Comparison of ENCODE assay signal across 8 cellular contexts in the genomic region with DNA sequence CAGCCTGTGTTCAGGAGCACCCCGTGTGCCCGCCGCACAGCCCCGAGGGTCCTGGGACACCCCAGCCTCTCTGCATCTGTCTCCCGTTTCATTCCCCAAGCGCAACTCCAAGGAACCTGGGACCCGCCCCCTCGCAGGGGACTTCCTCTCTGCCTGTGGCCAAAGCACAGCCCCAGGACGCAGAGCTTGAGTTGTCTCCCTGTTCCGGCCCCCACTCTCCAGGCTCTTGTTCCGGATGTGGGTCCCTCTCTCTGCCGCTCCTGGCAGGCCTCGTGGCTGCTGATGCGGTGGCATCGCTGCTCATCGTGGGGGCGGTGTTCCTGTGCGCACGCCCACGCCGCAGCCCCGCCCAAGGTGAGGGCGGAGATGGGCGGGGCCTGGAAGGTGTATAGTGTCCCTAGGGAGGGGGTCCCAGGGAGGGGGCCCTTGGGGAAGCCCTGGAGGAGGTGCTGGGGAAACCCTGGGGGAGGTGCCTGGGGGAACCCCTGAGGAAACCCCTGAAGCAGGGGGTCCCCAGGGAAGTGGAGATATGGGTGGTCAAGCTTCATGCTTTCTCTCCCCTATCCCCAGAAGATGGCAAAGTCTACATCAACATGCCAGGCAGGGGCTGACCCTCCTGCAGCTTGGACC. TPM values are rescaled to one million over a fixed set of nuclear protein-coding genes. Genes with fewer than 3 reads are reported as not detected.
DNase-seq lines count a peak whose midpoint lies in the region; ATAC-seq and TF ChIP-seq lines count a peak whose summit lies in the region.

No MANE protein-coding gene starts in this region.

- peaks cover 58% of the 10 kb centered on the region for H3K4me1 Mint-ChIP-seq in activated T-cell treated with anti-CD3 and anti-CD28 coated beads, Interleukin-2, amount 50 U/mL, for 72 hours (ENCODE audit: low read depth)
- H3K4me1 Mint-ChIP-seq in natural killer cell treated with Interleukin-12 subunit alpha and Interleukin-12 subunit beta and Interleukin-15 and Interleukin-18, amount 100 ng/mL, for 72 hours (ENCODE audit: low read depth in 2 of 2) = peaks cover 50 to 57% of the 10 kb centered on the region in 2 donors
- H3K4me1 Mint-ChIP-seq in stimulated activated naive CD8-positive, alpha-beta T cell treated with anti-CD3 and anti-CD28 coated beads, Interleukin-15, Interleukin-2, amounts not matched to agents 100 ng/mL and 50 ng/mL, for 24 hours (ENCODE audit: low read depth) = peaks cover 65% of the 10 kb centered on the region

- H3K36me3 Mint-ChIP-seq in activated T-cell treated with anti-CD3 and anti-CD28 coated beads, Interleukin-2, amount 50 U/mL, for 72 hours (ENCODE audit: insufficient read depth in 2 of 2) = peaks cover 5 to 6% of the 10 kb centered on the region in 2 donors
- H3K36me3 Mint-ChIP-seq in natural killer cell treated with Interleukin-12 subunit alpha and Interleukin-12 subunit beta and Interleukin-15 and Interleukin-18, amount 100 ng/mL, for 72 hours = no peaks in the 10 kb centered on the region
- H3K36me3 Mint-ChIP-seq in stimulated activated naive CD8-positive, alpha-beta T cell treated with anti-CD3 and anti-CD28 coated beads, Interleukin-15, Interleukin-2, amounts not matched to agents 100 ng/mL and 50 ng/mL, for 24 hours (ENCODE audit: low read depth) = peaks cover 10% of the 10 kb centered on the region

- H3K27ac Mint-ChIP-seq in activated T-cell treated with anti-CD3 and anti-CD28 coated beads, Interleukin-2, amount 50 U/mL, for 72 hours = peak overlapping the region; percentile 95
- peak overlapping the region; percentile 86 to 100 for H3K27ac Mint-ChIP-seq in natural killer cell treated with Interleukin-12 subunit alpha and Interleukin-12 subunit beta and Interleukin-15 and Interleukin-18, amount 100 ng/mL, for 72 hours
- H3K27ac Mint-ChIP-seq in stimulated activated naive CD8-positive, alpha-beta T cell treated with anti-CD3 and anti-CD28 coated beads, Interleukin-15, Interleukin-2, amounts not matched to agents 100 ng/mL and 50 ng/mL, for 24 hours = peak overlapping the region; percentile 87

- ATAC-seq in GM18520 (IDR thresholded peaks at IDR 0.05; ENCODE audit: unreplicated experiment) (peak; percentile 29), HG03354 (IDR thresholded peaks at IDR 0.05; ENCODE audit: poor library complexity, severe bottlenecking, unreplicated experiment) (peak; percentile 45)
- peak; percentile 67 to 73 for ATAC-seq in activated T-cell treated with anti-CD3 and anti-CD28 coated beads, Interleukin-2, amount 50 U/mL, for 72 hours (replicated peaks in 1 of 2)
- ATAC-seq in natural killer cell treated with Interleukin-12 subunit alpha and Interleukin-12 subunit beta and Interleukin-15 and Interleukin-18, amount 100 ng/mL, for 72 hours = peak; percentile 78 to 80

- no peaks in the 10 kb centered on the region for H3K9me3 Mint-ChIP-seq in activated T-cell treated with anti-CD3 and anti-CD28 coated beads, Interleukin-2, amount 50 U/mL, for 72 hours
- no peaks in the 10 kb centered on the region for H3K9me3 Mint-ChIP-seq in natural killer cell treated with Interleukin-12 subunit alpha and Interleukin-12 subunit beta and Interleukin-15 and Interleukin-18, amount 100 ng/mL, for 72 hours
- H3K9me3 Mint-ChIP-seq in stimulated activated naive CD8-positive, alpha-beta T cell treated with anti-CD3 and anti-CD28 coated beads, Interleukin-15, Interleukin-2, amounts not matched to agents 100 ng/mL and 50 ng/mL, for 24 hours = no peaks in the 10 kb centered on the region

- H3K27me3 Mint-ChIP-seq in activated T-cell treated with anti-CD3 and anti-CD28 coated beads, Interleukin-2, amount 50 U/mL, for 72 hours (ENCODE audit: low read depth) = no peaks in the 10 kb centered on the region
- no peaks in the 10 kb centered on the region for H3K27me3 Mint-ChIP-seq in natural killer cell treated with Interleukin-12 subunit alpha and Interleukin-12 subunit beta and Interleukin-15 and Interleukin-18, amount 100 ng/mL, for 72 hours
- no peaks in the 10 kb centered on the region for H3K27me3 Mint-ChIP-seq in stimulated activated naive CD8-positive, alpha-beta T cell treated with anti-CD3 and anti-CD28 coated beads, Interleukin-15, Interleukin-2, amounts not matched to agents 100 ng/mL and 50 ng/mL, for 24 hours

- H3K4me3 Mint-ChIP-seq in activated T-cell treated with anti-CD3 and anti-CD28 coated beads, Interleukin-2, amount 50 U/mL, for 72 hours = peak overlapping the region; percentile 88 to 96
- peak overlapping the region; percentile 94 for H3K4me3 Mint-ChIP-seq in natural killer cell treated with Interleukin-12 subunit alpha and Interleukin-12 subunit beta and Interleukin-15 and Interleukin-18, amount 100 ng/mL, for 72 hours
- H3K4me3 Mint-ChIP-seq in stimulated activated naive CD8-positive, alpha-beta T cell treated with anti-CD3 and anti-CD28 coated beads, Interleukin-15, Interleukin-2, amounts not matched to agents 100 ng/mL and 50 ng/mL, for 24 hours = peak overlapping the region; percentile 87

- peak; percentile 67 for DNase-seq in 8988T
- DNase-seq in activated T-cell treated with anti-CD3 and anti-CD28 coated beads, Interleukin-2, amount 50 U/mL, for 72 hours = peak; percentile 90 to 92
- peak; percentile 59 for DNase-seq in fibroblast of gingiva (ENCODE audit: low read depth)
- DNase-seq in natural killer cell treated with Interleukin-12 subunit alpha and Interleukin-12 subunit beta and Interleukin-15 and Interleukin-18, amount 100 ng/mL, for 72 hours (ENCODE audit: low spot score) = peak; percentile 97

TF ChIP-seq in PFSK-1, 5 proteins besides CTCF, POLR2A, EP300 and RAD21:
- TF ChIP-seq TAF1 (IDR thresholded peaks at IDR 0.05; ENCODE audit: borderline replicate concordance, insufficient read depth, low read length) (no peak), FOXP2 (optimal IDR thresholded peaks at IDR 0.05; ENCODE audit: borderline replicate concordance, extremely low read depth, extremely low read length, insufficient read depth) (peak; percentile 62)

RNA-seq across cellular contexts. Expression of a gene that starts 1.3 kb away (rescaled TPM):
- polyA plus RNA-seq in PFSK-1 (2012; ENCODE audit: insufficient read length, low read depth) = not detected
- 10 to 100 TPM; 56.1 to 71.9 TPM for total RNA-seq in activated T-cell treated with anti-CD3 and anti-CD28 coated beads, Interleukin-2, amount 50 U/mL, for 72 hours
- total RNA-seq in natural killer cell treated with Interleukin-12 subunit alpha and Interleukin-12 subunit beta and Interleukin-15 and Interleukin-18, amount 100 ng/mL, for 72 hours = 100 to 1,000 TPM; 154 to 228 TPM

RNA-seq across cellular contexts. Expression of a gene that starts 3.3 kb away (rescaled TPM):
- polyA plus RNA-seq in PFSK-1 (2012; ENCODE audit: insufficient read length, low read depth) = 2.3 TPM
- 10 to 100 TPM; 51.5 to 63.1 TPM for total RNA-seq in activated T-cell treated with anti-CD3 and anti-CD28 coated beads, Interleukin-2, amount 50 U/mL, for 72 hours
- 10 to 100 TPM; 54.4 to 68.7 TPM for total RNA-seq in natural killer cell treated with Interleukin-12 subunit alpha and Interleukin-12 subunit beta and Interleukin-15 and Interleukin-18, amount 100 ng/mL, for 72 hours

RNA-seq across cellular contexts. Expression of a gene that starts 4.4 kb away (rescaled TPM):
- polyA plus RNA-seq in PFSK-1 (2012; ENCODE audit: insufficient read length, low read depth) = not detected
- 1 to 10 TPM in 1 of 2 donors, not detected in 1; 1.3 TPM for total RNA-seq in activated T-cell treated with anti-CD3 and anti-CD28 coated beads, Interleukin-2, amount 50 U/mL, for 72 hours
- total RNA-seq in natural killer cell treated with Interleukin-12 subunit alpha and Interleukin-12 subunit beta and Interleukin-15 and Interleukin-18, amount 100 ng/mL, for 72 hours = 100 to 1,000 TPM in 1 of 2 donors, 10 to 100 TPM in 1; 65.3 to 235 TPM

RNA-seq across cellular contexts. Expression of a gene that starts 32.5 kb away (rescaled TPM):
- 16.3 TPM for polyA plus RNA-seq in PFSK-1 (2012; ENCODE audit: insufficient read length, low read depth)
- 1 to 10 TPM; 6.4 to 8.5 TPM for total RNA-seq in activated T-cell treated with anti-CD3 and anti-CD28 coated beads, Interleukin-2, amount 50 U/mL, for 72 hours
- 10 to 100 TPM in 1 of 2 donors, 1 to 10 TPM in 1; 4.6 to 10.6 TPM for total RNA-seq in natural killer cell treated with Interleukin-12 subunit alpha and Interleukin-12 subunit beta and Interleukin-15 and Interleukin-18, amount 100 ng/mL, for 72 hours

RNA-seq across cellular contexts. Expression of a gene that starts 35.3 kb away (rescaled TPM):
- 11.4 TPM for polyA plus RNA-seq in PFSK-1 (2012; ENCODE audit: insufficient read length, low read depth)
- total RNA-seq in activated T-cell treated with anti-CD3 and anti-CD28 coated beads, Interleukin-2, amount 50 U/mL, for 72 hours = 1 to 10 TPM; 2.4 to 7.7 TPM
- 1 to 10 TPM; 1.9 TPM for total RNA-seq in natural killer cell treated with Interleukin-12 subunit alpha and Interleukin-12 subunit beta and Interleukin-15 and Interleukin-18, amount 100 ng/mL, for 72 hours

Comparison
In these comparisons a context has a peak if more than half of its experiments do, and no peak if none do; other contexts are left out.
1. Peak in every context shown above with its lines: DNase-seq and ATAC-seq.
2. ATAC-seq: peak in every context shown above with its lines; median percentile 79 in natural killer cell treated with Interleukin-12 subunit alpha and Interleukin-12 subunit beta and Interleukin-15 and Interleukin-18, amount 100 ng/mL, for 72 hours; 70 in activated T-cell treated with anti-CD3 and anti-CD28 coated beads, Interleukin-2, amount 50 U/mL, for 72 hours; 45 in HG03354; 29 in GM18520.
3. RNA of a gene that starts 4.4 kb away (total RNA-seq): 65.3 to 235 TPM in natural killer cell treated with Interleukin-12 subunit alpha and Interleukin-12 subunit beta and Interleukin-15 and Interleukin-18, amount 100 ng/mL, for 72 hours; 1.3 TPM in activated T-cell treated with anti-CD3 and anti-CD28 coated beads, Interleukin-2, amount 50 U/mL, for 72 hours; every median in the first group is over 10 times any median in the second.